ENCODE assay signal across 1 cellular context in the genomic region with DNA sequence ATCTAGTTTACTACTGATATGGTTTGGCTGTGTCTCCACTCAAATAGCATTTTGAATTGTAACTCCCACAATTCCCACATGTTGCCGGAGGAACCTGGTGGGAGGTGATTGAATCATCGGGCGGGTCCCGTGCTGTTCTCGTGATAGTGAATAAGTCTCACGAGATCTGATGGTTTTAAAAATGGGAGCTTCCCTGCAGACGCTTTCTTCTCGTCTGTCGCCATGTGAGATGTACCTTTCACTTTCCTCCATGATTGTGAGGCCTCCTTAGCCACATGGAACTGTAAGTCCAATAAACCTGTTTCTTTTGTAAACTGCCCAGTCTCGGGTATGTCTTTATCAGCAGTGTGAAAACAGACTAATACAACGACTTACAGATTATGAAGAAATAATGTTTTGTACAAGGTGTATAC.
A peak's percentile ranks its signal among the peaks of the same experiment; 100 is the strongest.
TF ChIP-seq lines count a peak whose summit lies in the region.

No MANE protein-coding gene starts in this region.

TF ChIP-seq in HepG2, 621 proteins besides CTCF, POLR2A, EP300 and RAD21:
- no peak for TF ChIP-seq ZNF746 (CRISPR knock-in tag; IDR thresholded peaks at IDR 0.05)
- peak; percentile 33; the same call in 1 of the 2 replicates for TF ChIP-seq CHD2 (IDR thresholded peaks at IDR 0.05; ENCODE audit: low read depth, low read length)
- TF ChIP-seq SAP130 (CRISPR knock-in tag; IDR thresholded peaks at IDR 0.05; ENCODE audit: low read depth), result peak; percentile 31; the same call in 1 of the 2 replicates
